1 cellular context compared by ENCODE assay signal in genomic region chr20:37421988-37422387, GRCh38.
TF ChIP-seq lines count a peak whose summit lies in the region.

No MANE protein-coding gene starts in this region.

TF ChIP-seq in WTC11, 78 proteins besides CTCF, POLR2A, EP300 and RAD21 (continued from another document):
- peak; percentile 44; the same call in 1 of the 2 replicates for TF ChIP-seq ZBTB43 (CRISPR knock-in tag; IDR thresholded peaks at IDR 0.05)
- no peak for TF ChIP-seq GTF2I (CRISPR knock-in tag; conservative IDR thresholded peaks at IDR 0.05)
